Comparison of ENCODE assay signal across 20 cellular contexts in genomic region chr12:8482446-8483080, GRCh38. TPM values are rescaled to one million over a fixed set of nuclear protein-coding genes. Genes with fewer than 3 reads are reported as not detected.
A peak's percentile ranks its signal among the peaks of the same experiment; 100 is the strongest.
DNase-seq lines count a peak whose midpoint lies in the region; ATAC-seq and TF ChIP-seq lines count a peak whose summit lies in the region.
"Had no signal": no experiment of that assay in that cellular context is flagged by ENCODE, and none has a peak within 500 bp of the region (broad histone marks: within the 10 kb centered on the region; RNA-seq: fewer than 3 reads in every experiment).

No MANE protein-coding gene starts in this region.

- 65% methylated on average over 2 of the region's 2 CpGs for WGBS in thymus

- no peaks in the 10 kb centered on the region for H3K4me1 ChIP-seq in thymus (ENCODE audit: control insufficient read depth, insufficient read depth, low read length)
- H3K4me1 ChIP-seq in uterus: no peaks in the 10 kb centered on the region

- H3K27me3 ChIP-seq in thymus (ENCODE audit: control insufficient read depth, insufficient read depth) (no peaks in the 10 kb centered on the region), uterus (no peaks in the 10 kb centered on the region)

- CTCF ChIA-PET in activated naive CD4-positive, alpha-beta T cell treated with anti-CD3 and anti-CD28 coated beads, Interleukin-2, amount 10 ng/mL, durations not matched to agents 7 days and 5 days (lab: Charles Lee): no interaction called here

- H3K27ac Mint-ChIP-seq in activated naive CD4-positive, alpha-beta T cell treated with anti-CD3 and anti-CD28 coated beads, Interleukin-2, amount 10 ng/mL, durations not matched to agents 7 days and 5 days: peak overlapping the region; percentile 13
- no peak overlapping the region for H3K27ac Mint-ChIP-seq in activated T-helper 17 cell treated with anti-CD3 and anti-CD28 coated beads, Interleukin-2, amount 50 U/mL, for 72 hours
- peak overlapping the region in 1 of 7 donors; percentile 12 for H3K27ac Mint-ChIP-seq in CD14-positive monocyte
- H3K27ac Mint-ChIP-seq: CD4-positive, CD25-positive, alpha-beta regulatory T cell; GM23338 had no signal

- no peaks in the 10 kb centered on the region for H3K9me3 ChIP-seq in thymus (ENCODE audit: control insufficient read depth)
- H3K9me3 ChIP-seq in uterus: no peaks in the 10 kb centered on the region

- TF ChIP-seq CTCF in uterus (IDR thresholded peaks at IDR 0.05): no peak
- TF ChIP-seq CTCF in CD14-positive monocyte (IDR thresholded peaks at IDR 0.05): no peak

- peaks cover 2% of the 10 kb centered on the region for H3K36me3 Mint-ChIP-seq in activated naive CD4-positive, alpha-beta T cell treated with anti-CD3 and anti-CD28 coated beads, Interleukin-2, amount 10 ng/mL, durations not matched to agents 7 days and 5 days
- no peaks in the 10 kb centered on the region for H3K36me3 Mint-ChIP-seq in activated T-helper 17 cell treated with anti-CD3 and anti-CD28 coated beads, Interleukin-2, amount 50 U/mL, for 72 hours (ENCODE audit: low read depth)
- H3K36me3 Mint-ChIP-seq in CD14-positive monocyte: peaks cover 13 to 40% of the 10 kb centered on the region in 2 donors
- H3K36me3 Mint-ChIP-seq: CD4-positive, CD25-positive, alpha-beta regulatory T cell had no signal

- no peak overlapping the region for H3K4me3 ChIP-seq in Jurkat, Clone E6-1 (ENCODE audit: low read length)
- H3K4me3 ChIP-seq in thymus (ENCODE audit: low read length) (no peak overlapping the region), uterus (no peak overlapping the region)
- H3K4me3 ChIP-seq: GM23338, K562 had no signal

- intact Hi-C loops in uterus (cut with DNase I; ENCODE audit: low total_unique reads): no loop called here
- intact Hi-C loops in CD14-positive monocyte (cut with micrococcal nuclease): no loop called here

- H3K4me1 Mint-ChIP-seq in activated naive CD4-positive, alpha-beta T cell treated with anti-CD3 and anti-CD28 coated beads, Interleukin-2, amount 10 ng/mL, durations not matched to agents 7 days and 5 days: peaks cover 19% of the 10 kb centered on the region
- H3K4me1 Mint-ChIP-seq in activated T-helper 17 cell treated with anti-CD3 and anti-CD28 coated beads, Interleukin-2, amount 50 U/mL, for 72 hours: peaks cover 14% of the 10 kb centered on the region
- peaks cover 17% of the 10 kb centered on the region for H3K4me1 Mint-ChIP-seq in CD14-positive monocyte

- H3K36me3 ChIP-seq in thymus (ENCODE audit: control insufficient read depth, insufficient read depth) (no peaks in the 10 kb centered on the region), uterus (no peaks in the 10 kb centered on the region)

- peaks cover 28% of the 10 kb centered on the region for H3K27me3 Mint-ChIP-seq in activated naive CD4-positive, alpha-beta T cell treated with anti-CD3 and anti-CD28 coated beads, Interleukin-2, amount 10 ng/mL, durations not matched to agents 7 days and 5 days
- peaks cover 3% of the 10 kb centered on the region for H3K27me3 Mint-ChIP-seq in activated T-helper 17 cell treated with anti-CD3 and anti-CD28 coated beads, Interleukin-2, amount 50 U/mL, for 72 hours
- H3K27me3 Mint-ChIP-seq in CD14-positive monocyte (ENCODE audit: low read depth in 3 of 3): peaks cover 6 to 13% (median 6%) of the 10 kb centered on the region in 3 donors

- H3K4me3 Mint-ChIP-seq in activated naive CD4-positive, alpha-beta T cell treated with anti-CD3 and anti-CD28 coated beads, Interleukin-2, amount 10 ng/mL, durations not matched to agents 7 days and 5 days: no peak overlapping the region
- H3K4me3 Mint-ChIP-seq in activated T-helper 17 cell treated with anti-CD3 and anti-CD28 coated beads, Interleukin-2, amount 50 U/mL, for 72 hours: no peak overlapping the region
- peak overlapping the region in 1 of 2 donors; percentile 18 for H3K4me3 Mint-ChIP-seq in CD14-positive monocyte
- H3K4me3 Mint-ChIP-seq: CD4-positive, CD25-positive, alpha-beta regulatory T cell; GM23338 had no signal

- no peak for DNase-seq in activated naive CD4-positive, alpha-beta T cell treated with anti-CD3 and anti-CD28 coated beads, Interleukin-2, amount 10 ng/mL, durations not matched to agents 7 days and 5 days
- DNase-seq in activated naive CD4-positive, alpha-beta T cell treated with Interleukin-2 at 50 U/mL for 16 hours: no peak
- DNase-seq in Jurkat, Clone E6-1 (ENCODE audit: low read depth, low spot score): peak; percentile 9
- DNase-seq in uterus (no peak), CD14-positive monocyte (ENCODE audit: low spot score) (no peak)
- DNase-seq: AML-193; GF-D8; NCI-H1417 treated with DMSO at 0.1 percent for 48 hours; NCI-H1930; NCI-H526 treated with DMSO at 0.1 percent for 48 hours; NK-92 treated with Interleukin-12 subunit alpha and Interleukin-12 subunit beta, amount 100 ng/mL, for 24 hours; SHP77 treated with DMSO at 0.1 percent for 48 hours had no signal

- H3K27ac ChIP-seq in thymus (ENCODE audit: low read depth): peak overlapping the region; percentile 93
- no peak overlapping the region for H3K27ac ChIP-seq in uterus

- H3K9me3 Mint-ChIP-seq in activated naive CD4-positive, alpha-beta T cell treated with anti-CD3 and anti-CD28 coated beads, Interleukin-2, amount 10 ng/mL, durations not matched to agents 7 days and 5 days: peaks cover 3% of the 10 kb centered on the region
- no peaks in the 10 kb centered on the region for H3K9me3 Mint-ChIP-seq in activated T-helper 17 cell treated with anti-CD3 and anti-CD28 coated beads, Interleukin-2, amount 50 U/mL, for 72 hours
- peaks cover 2 to 13% (median 8%) of the 10 kb centered on the region in 7 donors for H3K9me3 Mint-ChIP-seq in CD14-positive monocyte
- H3K9me3 Mint-ChIP-seq: GM23338 had no signal

- peak; percentile 18 for ATAC-seq in activated T-helper 17 cell treated with anti-CD3 and anti-CD28 coated beads, Interleukin-2, amount 50 U/mL, for 72 hours (replicated peaks)
- ATAC-seq: GM23338, K562 had no signal

- no peak for TF ChIP-seq POLR2A in uterus (IDR thresholded peaks at IDR 0.05)

RNA-seq across cellular contexts. Expression of gene CLEC6A, which starts 26.8 kb away (rescaled TPM):
- not detected for polyA plus RNA-seq in Jurkat, Clone E6-1 (2012; ENCODE audit: insufficient read depth, insufficient read length)
- total RNA-seq in activated T-helper 17 cell treated with anti-CD3 and anti-CD28 coated beads, Interleukin-2, amount 50 U/mL, for 72 hours: not detected
- polyA plus RNA-seq in thymus: 0.02 TPM
- not detected for total RNA-seq in uterus
- 1 to 10 TPM; 3.2 to 6.3 TPM for polyA plus RNA-seq in CD14-positive monocyte
- total RNA-seq: A673; CD4-positive, CD25-positive, alpha-beta regulatory T cell; GM23338; K562; OCI-LY7; RPMI7951 had no signal
- polyA plus RNA-seq: CD4-positive, CD25-positive, alpha-beta regulatory T cell; GM23338; K562 had no signal

RNA-seq across cellular contexts. Expression of gene CLEC4D, which starts 30.7 kb away (rescaled TPM):
- polyA plus RNA-seq in Jurkat, Clone E6-1 (2012; ENCODE audit: insufficient read depth, insufficient read length): not detected
- not detected for total RNA-seq in activated T-helper 17 cell treated with anti-CD3 and anti-CD28 coated beads, Interleukin-2, amount 50 U/mL, for 72 hours
- polyA plus RNA-seq in thymus: 0.41 TPM
- under 1 TPM in 1 of 4 donors, not detected in 3; 0.30 TPM for total RNA-seq in uterus
- polyA plus RNA-seq in CD14-positive monocyte: 10 to 100 TPM; 35.4 to 56.2 TPM
- total RNA-seq: A673; CD4-positive, CD25-positive, alpha-beta regulatory T cell; K562; OCI-LY7; RPMI7951 had no signal
- polyA plus RNA-seq: CD4-positive, CD25-positive, alpha-beta regulatory T cell; K562 had no signal

RNA-seq across cellular contexts. Expression of gene CLEC4E, which starts 58.1 kb away (rescaled TPM):
- polyA plus RNA-seq in Jurkat, Clone E6-1 (2012; ENCODE audit: insufficient read depth, insufficient read length): not detected
- not detected for total RNA-seq in activated T-helper 17 cell treated with anti-CD3 and anti-CD28 coated beads, Interleukin-2, amount 50 U/mL, for 72 hours
- polyA plus RNA-seq in thymus: 4.1 TPM
- 10 to 100 TPM in 1 of 4 donors, not detected in 3; 11.2 TPM for total RNA-seq in uterus
- 100 to 1,000 TPM; 126 to 218 TPM for polyA plus RNA-seq in CD14-positive monocyte
- total RNA-seq: A673; CD4-positive, CD25-positive, alpha-beta regulatory T cell; GM23338; K562; OCI-LY7; RPMI7951 had no signal
- polyA plus RNA-seq: GM23338, K562 had no signal
